ENCODE assay signal across 8 cellular contexts in genomic region chr1:26788515-26788785, GRCh38. TPM values are rescaled to one million over a fixed set of nuclear protein-coding genes. Genes with fewer than 3 reads are reported as not detected.
DNase-seq lines count a peak whose midpoint lies in the region; ATAC-seq and TF ChIP-seq lines count a peak whose summit lies in the region.

No MANE protein-coding gene starts in this region.

- H3K4me3 Mint-ChIP-seq in T-helper 1 cell treated with Interleukin-12 subunit alpha and Interleukin-12 subunit beta and Interleukin-4 antibody, amounts not matched to agents 30 μg/mL and 1 μg/mL, for 36 hours, result peak overlapping the region; percentile 99

- peaks cover 72% of the 10 kb centered on the region for H3K4me1 ChIP-seq in adipocyte (ENCODE audit: control insufficient read depth, insufficient read depth, low read length)

- DNase-seq in T-helper 1 cell, result no peak
- no peak for DNase-seq in adipocyte (ENCODE audit: low read depth)
- no peak for DNase-seq in kidney epithelial cell (ENCODE audit: low read depth)
- no peak for DNase-seq in stimulated activated CD4-positive, alpha-beta T cell treated with anti-CD3 and anti-CD28 coated beads, Interleukin-2, amount 100 ng/mL, for 48 hours

- H3K27me3 Mint-ChIP-seq in T-helper 1 cell treated with Interleukin-12 subunit alpha and Interleukin-12 subunit beta and Interleukin-4 antibody, amounts not matched to agents 30 μg/mL and 1 μg/mL, for 36 hours (ENCODE audit: low read depth), result no peaks in the 10 kb centered on the region

- H3K9me3 Mint-ChIP-seq in T-helper 1 cell treated with Interleukin-12 subunit alpha and Interleukin-12 subunit beta and Interleukin-4 antibody, amounts not matched to agents 30 μg/mL and 1 μg/mL, for 36 hours, result no peaks in the 10 kb centered on the region

- H3K27ac ChIP-seq in temporal lobe (ENCODE audit: low read depth, low read length), result peak overlapping the region; percentile 100

- H3K36me3 ChIP-seq in adipocyte (ENCODE audit: control insufficient read depth, insufficient read depth, low read length, severe bottlenecking), result no peaks in the 10 kb centered on the region
- H3K36me3 ChIP-seq in kidney epithelial cell (ENCODE audit: control insufficient read depth, insufficient read depth, low read length), result no peaks in the 10 kb centered on the region

- peaks cover 76% of the 10 kb centered on the region for H3K4me1 Mint-ChIP-seq in T-helper 1 cell treated with Interleukin-12 subunit alpha and Interleukin-12 subunit beta and Interleukin-4 antibody, amounts not matched to agents 30 μg/mL and 1 μg/mL, for 36 hours (ENCODE audit: low read depth)

- H3K9ac ChIP-seq in adipocyte (ENCODE audit: low read length), result peak overlapping the region; percentile 99

- TF ChIP-seq CTCF in kidney epithelial cell (IDR thresholded peaks at IDR 0.05; ENCODE audit: insufficient read depth, low read length, poor library complexity, severe bottlenecking), result no peak

- no peaks in the 10 kb centered on the region for H3K9me3 ChIP-seq in adipocyte (ENCODE audit: control insufficient read depth, low read length)

- peak overlapping the region; percentile 91 for H3K27ac Mint-ChIP-seq in T-helper 1 cell treated with Interleukin-12 subunit alpha and Interleukin-12 subunit beta and Interleukin-4 antibody, amounts not matched to agents 30 μg/mL and 1 μg/mL, for 36 hours

- H3K36me3 Mint-ChIP-seq in T-helper 1 cell treated with Interleukin-12 subunit alpha and Interleukin-12 subunit beta and Interleukin-4 antibody, amounts not matched to agents 30 μg/mL and 1 μg/mL, for 36 hours (ENCODE audit: low read depth), result peaks cover 17% of the 10 kb centered on the region

- H3K4me3 ChIP-seq in adipocyte (ENCODE audit: low read length) (peak overlapping the region; percentile 90), kidney epithelial cell (ENCODE audit: low read depth, low read length) (peak overlapping the region; percentile 68)

- no peak for ATAC-seq in HG03196 (IDR thresholded peaks at IDR 0.05; ENCODE audit: unreplicated experiment)
- no peak for ATAC-seq in HG03280 (IDR thresholded peaks at IDR 0.05; ENCODE audit: unreplicated experiment)

- no peaks in the 10 kb centered on the region for H3K27me3 ChIP-seq in adipocyte (replicated peaks; ENCODE audit: control insufficient read depth, insufficient read depth, low read length)
- no peaks in the 10 kb centered on the region for H3K27me3 ChIP-seq in kidney epithelial cell (ENCODE audit: control insufficient read depth, insufficient read depth, low read length)

RNA-seq across cellular contexts. Expression of gene PIGV, which starts 0.7 kb away (rescaled TPM):
- total RNA-seq in kidney epithelial cell, result 8.5 and 11.5 TPM in 2 replicates
- total RNA-seq in temporal lobe, result 4.9 TPM

RNA-seq across cellular contexts. Expression of gene ZDHHC18, which starts 38.0 kb away (rescaled TPM):
- 24.2 and 27.0 TPM in 2 replicates for total RNA-seq in kidney epithelial cell
- total RNA-seq in temporal lobe, result 5.4 TPM
